In the genomic region with DNA sequence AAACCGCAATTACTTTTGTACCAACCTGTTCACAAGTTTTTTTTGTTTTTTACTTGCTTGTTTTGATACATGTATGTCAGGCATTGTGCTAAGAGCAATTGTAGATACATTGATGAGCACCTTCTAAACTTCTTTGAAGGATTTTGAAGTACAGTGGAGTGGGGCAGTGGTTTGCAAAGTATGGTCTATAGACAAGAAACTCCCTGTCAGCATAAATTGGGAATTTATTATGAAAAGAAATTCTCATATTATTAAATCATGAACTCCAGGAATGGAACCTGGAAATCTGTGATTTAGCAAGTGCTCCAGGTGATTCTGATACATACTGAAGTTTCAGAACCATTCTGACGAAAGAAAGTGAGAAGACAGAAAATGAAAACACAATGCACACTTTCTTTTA, we compare ENCODE assay signal across 4 cellular contexts.
TF ChIP-seq lines count a peak whose summit lies in the region.

No MANE protein-coding gene starts in this region.

TF ChIP-seq in HepG2, 621 proteins besides CTCF, POLR2A, EP300 and RAD21:
- TF ChIP-seq ZNF251 (CRISPR knock-in tag; IDR thresholded peaks at IDR 0.05) (no peak), MXI1 (IDR thresholded peaks at IDR 0.05; ENCODE audit: borderline replicate concordance, low read depth, low read length) (no peak), ZNF350 (CRISPR knock-in tag; IDR thresholded peaks at IDR 0.05; ENCODE audit: borderline replicate concordance, low read depth) (no peak), ZNF564 (CRISPR knock-in tag; IDR thresholded peaks at IDR 0.05) (no peak), REPIN1 (CRISPR knock-in tag; IDR thresholded peaks at IDR 0.05; ENCODE audit: borderline replicate concordance, low read depth) (no peak), MAFF (IDR thresholded peaks at IDR 0.05; ENCODE audit: low read depth, low read length) (peak; percentile 69), ZNF274 (CRISPR knock-in tag; IDR thresholded peaks at IDR 0.05) (no peak), MAFK (conservative IDR thresholded peaks at IDR 0.05 in 1 of 2, IDR thresholded peaks at IDR 0.05 in 1 of 2; ENCODE audit: low read length in 2 of 2) (peak; percentile 63 to 83), ZNF660 (CRISPR knock-in tag; IDR thresholded peaks at IDR 0.05; ENCODE audit: borderline replicate concordance, low read depth) (no peak)
- TF ChIP-seq, protein P1, sequence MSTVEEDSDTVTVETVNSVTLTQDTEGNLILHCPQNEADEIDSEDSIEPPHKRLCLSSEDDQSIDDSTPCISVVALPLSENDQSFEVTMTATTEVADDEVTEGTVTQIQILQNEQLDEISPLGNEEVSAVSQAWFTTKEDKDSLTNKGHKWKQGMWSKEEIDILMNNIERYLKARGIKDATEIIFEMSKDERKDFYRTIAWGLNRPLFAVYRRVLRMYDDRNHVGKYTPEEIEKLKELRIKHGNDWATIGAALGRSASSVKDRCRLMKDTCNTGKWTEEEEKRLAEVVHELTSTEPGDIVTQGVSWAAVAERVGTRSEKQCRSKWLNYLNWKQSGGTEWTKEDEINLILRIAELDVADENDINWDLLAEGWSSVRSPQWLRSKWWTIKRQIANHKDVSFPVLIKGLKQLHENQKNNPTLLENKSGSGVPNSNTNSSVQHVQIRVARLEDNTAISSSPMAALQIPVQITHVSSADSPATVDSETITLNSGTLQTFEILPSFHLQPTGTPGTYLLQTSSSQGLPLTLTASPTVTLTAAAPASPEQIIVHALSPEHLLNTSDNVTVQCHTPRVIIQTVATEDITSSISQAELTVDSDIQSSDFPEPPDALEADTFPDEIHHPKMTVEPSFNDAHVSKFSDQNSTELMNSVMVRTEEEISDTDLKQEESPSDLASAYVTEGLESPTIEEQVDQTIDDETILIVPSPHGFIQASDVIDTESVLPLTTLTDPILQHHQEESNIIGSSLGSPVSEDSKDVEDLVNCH (CRISPR knock-in tag; IDR thresholded peaks at IDR 0.05): no peak
- TF ChIP-seq, protein P2, sequence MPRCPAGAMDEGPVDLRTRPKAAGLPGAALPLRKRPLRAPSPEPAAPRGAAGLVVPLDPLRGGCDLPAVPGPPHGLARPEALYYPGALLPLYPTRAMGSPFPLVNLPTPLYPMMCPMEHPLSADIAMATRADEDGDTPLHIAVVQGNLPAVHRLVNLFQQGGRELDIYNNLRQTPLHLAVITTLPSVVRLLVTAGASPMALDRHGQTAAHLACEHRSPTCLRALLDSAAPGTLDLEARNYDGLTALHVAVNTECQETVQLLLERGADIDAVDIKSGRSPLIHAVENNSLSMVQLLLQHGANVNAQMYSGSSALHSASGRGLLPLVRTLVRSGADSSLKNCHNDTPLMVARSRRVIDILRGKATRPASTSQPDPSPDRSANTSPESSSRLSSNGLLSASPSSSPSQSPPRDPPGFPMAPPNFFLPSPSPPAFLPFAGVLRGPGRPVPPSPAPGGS (CRISPR knock-in tag; IDR thresholded peaks at IDR 0.05): no peak

TF ChIP-seq in A549, 52 proteins besides CTCF, POLR2A, EP300 and RAD21:
- TF ChIP-seq MAFK (IDR thresholded peaks at IDR 0.05; ENCODE audit: partially characterized antibody): peak; percentile 44
- TF ChIP-seq CBX8 (IDR thresholded peaks at IDR 0.05): no peak
- TF ChIP-seq PHF8 (IDR thresholded peaks at IDR 0.05; ENCODE audit: borderline replicate concordance, low read depth): no peak

TF ChIP-seq in IMR-90, 13 proteins besides CTCF, POLR2A, EP300 and RAD21:
- TF ChIP-seq, protein P3, sequence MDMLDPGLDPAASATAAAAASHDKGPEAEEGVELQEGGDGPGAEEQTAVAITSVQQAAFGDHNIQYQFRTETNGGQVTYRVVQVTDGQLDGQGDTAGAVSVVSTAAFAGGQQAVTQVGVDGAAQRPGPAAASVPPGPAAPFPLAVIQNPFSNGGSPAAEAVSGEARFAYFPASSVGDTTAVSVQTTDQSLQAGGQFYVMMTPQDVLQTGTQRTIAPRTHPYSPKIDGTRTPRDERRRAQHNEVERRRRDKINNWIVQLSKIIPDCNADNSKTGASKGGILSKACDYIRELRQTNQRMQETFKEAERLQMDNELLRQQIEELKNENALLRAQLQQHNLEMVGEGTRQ (IDR thresholded peaks at IDR 0.05; ENCODE audit: low read depth, low read length): no peak
- TF ChIP-seq MAFK (IDR thresholded peaks at IDR 0.05; ENCODE audit: low read depth, low read length): peak; percentile 74

TF ChIP-seq in K562, 482 proteins besides CTCF, POLR2A, EP300 and RAD21:
- TF ChIP-seq CHD2 (IDR thresholded peaks at IDR 0.05; ENCODE audit: low read depth, low read length) (no peak), MAFK (IDR thresholded peaks at IDR 0.05; ENCODE audit: low read length) (peak; percentile 30; the same call in 1 of the 2 replicates), ZNF695 (CRISPR knock-in tag; IDR thresholded peaks at IDR 0.05) (no peak)
- TF ChIP-seq, protein P4, sequence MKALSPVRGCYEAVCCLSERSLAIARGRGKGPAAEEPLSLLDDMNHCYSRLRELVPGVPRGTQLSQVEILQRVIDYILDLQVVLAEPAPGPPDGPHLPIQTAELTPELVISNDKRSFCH (CRISPR knock-in tag; IDR thresholded peaks at IDR 0.05): no peak
- TF ChIP-seq, protein P4 (tag; IDR thresholded peaks at IDR 0.05): no peak
